8 cellular contexts compared by ENCODE assay signal in the genomic region with DNA sequence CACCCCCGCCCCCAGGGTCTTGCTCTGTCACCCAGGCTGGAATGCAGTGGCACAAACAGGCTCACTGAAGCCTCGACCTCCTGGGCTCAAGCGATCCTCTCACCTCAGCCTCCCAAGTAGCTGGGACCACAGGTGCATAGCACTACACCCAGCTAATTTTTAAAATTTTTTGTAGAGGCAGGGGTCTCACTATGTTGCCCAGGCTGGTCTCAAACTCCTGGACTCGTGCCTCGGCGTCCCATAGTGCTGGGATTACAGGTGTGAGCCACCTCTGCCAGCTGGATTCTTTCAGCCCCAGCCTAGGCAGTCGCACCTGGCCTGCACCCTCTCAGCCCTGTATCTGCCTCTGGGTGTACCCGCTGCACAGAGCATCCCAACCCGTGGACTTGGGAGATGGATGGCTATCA.
DNase-seq lines count a peak whose midpoint lies in the region; ATAC-seq and TF ChIP-seq lines count a peak whose summit lies in the region.
"Not testable (repeated sequence)": the region's sequence is repeated elsewhere in the genome, so short reads cannot be mapped to it uniquely, and the experiment has no call there.

No MANE protein-coding gene starts in this region.

- H3K27me3 Mint-ChIP-seq in nephron (ENCODE audit: low read depth), result not testable (repeated sequence)

- H3K4me3 Mint-ChIP-seq in nephron, result not testable (repeated sequence)

- H3K27ac ChIP-seq in BLaER1 treated with 17β-estradiol and CSF1 and Interleukin-3, amounts not matched to agents 10 nM and 100 nM, result peak overlapping the region in 10 of 11 experiments; percentile 61 to 99 (median 96); a peak in 20 of 22 replicates
- H3K27ac ChIP-seq in gastroesophageal sphincter (peak overlapping the region in 3 of 4 donors; percentile 74 to 82 (median 80)), right lobe of liver (peak overlapping the region; percentile 30 to 90 (median 83)), sigmoid colon (peak overlapping the region; percentile 66 to 74 (median 70)), testis (peak overlapping the region; percentile 76 to 89), vagina (peak overlapping the region; percentile 87)

- peak overlapping the region; percentile 85 to 97 (median 92) for H3K27ac Mint-ChIP-seq in nephron

- H3K36me3 Mint-ChIP-seq in nephron (ENCODE audit: low read depth), result not testable (repeated sequence)

- not testable (repeated sequence) for TF ChIP-seq CTCF in gastroesophageal sphincter (IDR thresholded peaks at IDR 0.05); right lobe of liver (IDR thresholded peaks at IDR 0.05); nephron (IDR thresholded peaks at IDR 0.05; ENCODE audit: unreplicated experiment in 3 of 3); sigmoid colon (IDR thresholded peaks at IDR 0.05); testis (IDR thresholded peaks at IDR 0.05); vagina (IDR thresholded peaks at IDR 0.05)

- 53 to 93% methylated on average over 3 to 4 of the region's 9 CpGs for WGBS in gastroesophageal sphincter (ENCODE audit: low coverage in 1 of 2), 2 donors
- 67% methylated on average over 8 of the region's 9 CpGs for WGBS in right lobe of liver (ENCODE audit: insufficient coverage, low coverage, low lambda C conversion rate, missing lambda C conversion rate)
- WGBS in sigmoid colon, 2 donors, result 88 to 94% methylated on average over 9 of the region's 9 CpGs
- WGBS in testis, 2 donors, result 80 to 83% methylated on average over 9 of the region's 9 CpGs

- not testable (repeated sequence) for DNase-seq in adipocyte (ENCODE audit: low read depth); right lobe of liver; sigmoid colon; testis; vagina (ENCODE audit: extremely low spot score in 2 of 2)

- H3K4me1 ChIP-seq in BLaER1 treated with 17β-estradiol and CSF1 and Interleukin-3, amounts not matched to agents 10 nM and 100 nM, result peaks cover 80 to 100% (median 99%) of the 10 kb centered on the region in 10 experiments
- H3K4me1 ChIP-seq in adipocyte (ENCODE audit: control insufficient read depth, insufficient read depth, low read length), result peaks cover 73% of the 10 kb centered on the region
- peaks cover 0 to 74% (median 38%) of the 10 kb centered on the region in 3 donors for H3K4me1 ChIP-seq in gastroesophageal sphincter
- peaks cover 0 to 63% (median 31%) of the 10 kb centered on the region in 4 donors for H3K4me1 ChIP-seq in right lobe of liver
- peaks cover 0 to 47% (median 41%) of the 10 kb centered on the region in 4 donors for H3K4me1 ChIP-seq in sigmoid colon
- H3K4me1 ChIP-seq in testis, result peaks cover 62% of the 10 kb centered on the region
- peaks cover 72% of the 10 kb centered on the region for H3K4me1 ChIP-seq in vagina

- not testable (repeated sequence) for H3K4me3 ChIP-seq in BLaER1 treated with 17β-estradiol and CSF1 and Interleukin-3, amounts not matched to agents 10 nM and 100 nM; gastroesophageal sphincter; right lobe of liver; sigmoid colon; testis; vagina
- peak overlapping the region; percentile 10 for H3K4me3 ChIP-seq in adipocyte (ENCODE audit: low read length)

- not testable (repeated sequence) for H3K9me3 Mint-ChIP-seq in nephron

- not testable (repeated sequence) for H4K20me1 ChIP-seq in BLaER1 treated with 17β-estradiol and CSF1 and Interleukin-3, amounts not matched to agents 10 nM and 100 nM

- not testable (repeated sequence) for H3K36me3 ChIP-seq in BLaER1 treated with 17β-estradiol and CSF1 and Interleukin-3, amounts not matched to agents 10 nM and 100 nM; adipocyte (ENCODE audit: control insufficient read depth, insufficient read depth, low read length, severe bottlenecking); gastroesophageal sphincter; right lobe of liver; sigmoid colon; testis (ENCODE audit: low read depth, missing control alignments); vagina

- not testable (repeated sequence) for TF ChIP-seq EP300 in gastroesophageal sphincter (IDR thresholded peaks at IDR 0.05); sigmoid colon (IDR thresholded peaks at IDR 0.05)

- peaks cover 64% of the 10 kb centered on the region for H3K4me1 Mint-ChIP-seq in nephron

- not testable (repeated sequence) for H3K9me3 ChIP-seq in BLaER1 treated with 17β-estradiol and CSF1 and Interleukin-3, amounts not matched to agents 10 nM and 100 nM (replicated peaks in 1 of 11); adipocyte (ENCODE audit: control insufficient read depth, low read length); gastroesophageal sphincter; right lobe of liver; sigmoid colon; testis; vagina

- not testable (repeated sequence) for H3K27me3 ChIP-seq in BLaER1 treated with 17β-estradiol and CSF1 and Interleukin-3, amounts not matched to agents 10 nM and 100 nM; adipocyte (replicated peaks; ENCODE audit: control insufficient read depth, insufficient read depth, low read length); gastroesophageal sphincter; right lobe of liver; sigmoid colon; testis; vagina

- intact Hi-C loops in right lobe of liver (cut with DNase I); sigmoid colon (cut with DNase I); testis (cut with DNase I; ENCODE audit: low total_unique reads): not testable (repeated sequence)
- intact Hi-C loops in vagina (cut with DNase I), result loop anchor here (10.0 kb wide), 1 partner anchor 526 kb away; no protein-coding TSS in a partner anchor

- ATAC-seq in gastroesophageal sphincter, result not testable (repeated sequence)
- peak in 1 of 4 donors; percentile 1 for ATAC-seq in right lobe of liver

- TF ChIP-seq POLR2A in gastroesophageal sphincter (IDR thresholded peaks at IDR 0.05); right lobe of liver (IDR thresholded peaks at IDR 0.05); sigmoid colon (IDR thresholded peaks at IDR 0.05); testis (IDR thresholded peaks at IDR 0.05); vagina (IDR thresholded peaks at IDR 0.05): not testable (repeated sequence)

- peak overlapping the region in 10 of 11 experiments; percentile 42 to 92 (median 85); a peak in 19 of 22 replicates for H3K9ac ChIP-seq in BLaER1 treated with 17β-estradiol and CSF1 and Interleukin-3, amounts not matched to agents 10 nM and 100 nM
- H3K9ac ChIP-seq in adipocyte (ENCODE audit: low read length), result peak overlapping the region; percentile 87

- peak overlapping the region; percentile 63 to 93 (median 87); a peak in 21 of 22 replicates for H3K4me2 ChIP-seq in BLaER1 treated with 17β-estradiol and CSF1 and Interleukin-3, amounts not matched to agents 10 nM and 100 nM
